In the genomic region with DNA sequence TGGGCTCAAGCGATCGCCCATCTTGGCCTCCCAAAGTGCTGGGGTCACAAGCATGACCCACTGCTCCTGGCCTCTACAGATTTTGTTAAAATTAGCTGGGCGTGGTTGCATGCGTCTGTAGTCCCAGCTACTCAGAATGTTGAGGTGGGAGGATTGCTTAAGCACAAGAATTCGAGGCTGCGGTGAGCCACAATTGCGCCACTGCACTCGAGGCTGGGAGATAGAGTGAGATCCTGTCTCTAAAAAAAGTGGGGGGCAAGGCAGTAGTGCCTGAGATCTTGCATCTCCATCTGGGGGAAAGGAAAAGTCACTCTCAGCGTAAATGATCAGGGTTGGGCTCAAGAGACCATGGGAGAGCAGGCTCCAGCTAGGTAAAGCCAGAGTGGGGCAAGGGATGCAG, we compare ENCODE assay signal across 1 cellular context.
TF ChIP-seq lines count a peak whose summit lies in the region.

No MANE protein-coding gene starts in this region.

TF ChIP-seq in GM23338, 12 proteins besides CTCF, POLR2A, EP300 and RAD21 (continued from another document):
- TF ChIP-seq, protein P1, sequence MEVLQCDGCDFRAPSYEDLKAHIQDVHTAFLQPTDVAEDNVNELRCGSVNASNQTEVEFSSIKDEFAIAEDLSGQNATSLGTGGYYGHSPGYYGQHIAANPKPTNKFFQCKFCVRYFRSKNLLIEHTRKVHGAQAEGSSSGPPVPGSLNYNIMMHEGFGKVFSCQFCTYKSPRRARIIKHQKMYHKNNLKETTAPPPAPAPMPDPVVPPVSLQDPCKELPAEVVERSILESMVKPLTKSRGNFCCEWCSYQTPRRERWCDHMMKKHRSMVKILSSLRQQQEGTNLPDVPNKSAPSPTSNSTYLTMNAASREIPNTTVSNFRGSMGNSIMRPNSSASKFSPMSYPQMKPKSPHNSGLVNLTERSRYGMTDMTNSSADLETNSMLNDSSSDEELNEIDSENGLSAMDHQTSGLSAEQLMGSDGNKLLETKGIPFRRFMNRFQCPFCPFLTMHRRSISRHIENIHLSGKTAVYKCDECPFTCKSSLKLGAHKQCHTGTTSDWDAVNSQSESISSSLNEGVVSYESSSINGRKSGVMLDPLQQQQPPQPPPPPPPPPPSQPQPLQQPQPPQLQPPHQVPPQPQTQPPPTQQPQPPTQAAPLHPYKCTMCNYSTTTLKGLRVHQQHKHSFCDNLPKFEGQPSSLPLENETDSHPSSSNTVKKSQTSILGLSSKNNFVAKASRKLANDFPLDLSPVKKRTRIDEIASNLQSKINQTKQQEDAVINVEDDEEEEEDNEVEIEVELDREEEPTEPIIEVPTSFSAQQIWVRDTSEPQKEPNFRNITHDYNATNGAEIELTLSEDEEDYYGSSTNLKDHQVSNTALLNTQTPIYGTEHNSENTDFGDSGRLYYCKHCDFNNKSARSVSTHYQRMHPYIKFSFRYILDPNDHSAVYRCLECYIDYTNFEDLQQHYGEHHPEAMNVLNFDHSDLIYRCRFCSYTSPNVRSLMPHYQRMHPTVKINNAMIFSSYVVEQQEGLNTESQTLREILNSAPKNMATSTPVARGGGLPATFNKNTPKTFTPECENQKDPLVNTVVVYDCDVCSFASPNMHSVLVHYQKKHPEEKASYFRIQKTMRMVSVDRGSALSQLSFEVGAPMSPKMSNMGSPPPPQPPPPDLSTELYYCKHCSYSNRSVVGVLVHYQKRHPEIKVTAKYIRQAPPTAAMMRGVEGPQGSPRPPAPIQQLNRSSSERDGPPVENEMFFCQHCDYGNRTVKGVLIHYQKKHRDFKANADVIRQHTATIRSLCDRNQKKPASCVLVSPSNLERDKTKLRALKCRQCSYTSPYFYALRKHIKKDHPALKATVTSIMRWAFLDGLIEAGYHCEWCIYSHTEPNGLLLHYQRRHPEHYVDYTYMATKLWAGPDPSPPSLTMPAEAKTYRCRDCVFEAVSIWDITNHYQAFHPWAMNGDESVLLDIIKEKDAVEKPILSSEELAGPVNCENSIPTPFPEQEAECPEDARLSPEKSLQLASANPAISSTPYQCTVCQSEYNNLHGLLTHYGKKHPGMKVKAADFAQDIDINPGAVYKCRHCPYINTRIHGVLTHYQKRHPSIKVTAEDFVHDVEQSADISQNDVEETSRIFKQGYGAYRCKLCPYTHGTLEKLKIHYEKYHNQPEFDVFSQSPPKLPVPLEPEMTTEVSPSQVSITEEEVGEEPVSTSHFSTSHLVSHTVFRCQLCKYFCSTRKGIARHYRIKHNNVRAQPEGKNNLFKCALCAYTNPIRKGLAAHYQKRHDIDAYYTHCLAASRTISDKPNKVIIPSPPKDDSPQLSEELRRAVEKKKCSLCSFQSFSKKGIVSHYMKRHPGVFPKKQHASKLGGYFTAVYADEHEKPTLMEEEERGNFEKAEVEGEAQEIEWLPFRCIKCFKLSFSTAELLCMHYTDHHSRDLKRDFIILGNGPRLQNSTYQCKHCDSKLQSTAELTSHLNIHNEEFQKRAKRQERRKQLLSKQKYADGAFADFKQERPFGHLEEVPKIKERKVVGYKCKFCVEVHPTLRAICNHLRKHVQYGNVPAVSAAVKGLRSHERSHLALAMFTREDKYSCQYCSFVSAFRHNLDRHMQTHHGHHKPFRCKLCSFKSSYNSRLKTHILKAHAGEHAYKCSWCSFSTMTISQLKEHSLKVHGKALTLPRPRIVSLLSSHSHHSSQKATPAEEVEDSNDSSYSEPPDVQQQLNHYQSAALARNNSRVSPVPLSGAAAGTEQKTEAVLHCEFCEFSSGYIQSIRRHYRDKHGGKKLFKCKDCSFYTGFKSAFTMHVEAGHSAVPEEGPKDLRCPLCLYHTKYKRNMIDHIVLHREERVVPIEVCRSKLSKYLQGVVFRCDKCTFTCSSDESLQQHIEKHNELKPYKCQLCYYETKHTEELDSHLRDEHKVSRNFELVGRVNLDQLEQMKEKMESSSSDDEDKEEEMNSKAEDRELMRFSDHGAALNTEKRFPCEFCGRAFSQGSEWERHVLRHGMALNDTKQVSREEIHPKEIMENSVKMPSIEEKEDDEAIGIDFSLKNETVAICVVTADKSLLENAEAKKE (CRISPR knock-in tag; IDR thresholded peaks at IDR 0.05): no peak
- no peak for TF ChIP-seq EZH2 (IDR thresholded peaks at IDR 0.05; ENCODE audit: low read depth, unreplicated experiment)
- no peak for TF ChIP-seq NANOG (IDR thresholded peaks at IDR 0.05; ENCODE audit: borderline replicate concordance)
- TF ChIP-seq POLR2AphosphoS5 (IDR thresholded peaks at IDR 0.05; ENCODE audit: low read depth): no peak
- TF ChIP-seq, protein P2, sequence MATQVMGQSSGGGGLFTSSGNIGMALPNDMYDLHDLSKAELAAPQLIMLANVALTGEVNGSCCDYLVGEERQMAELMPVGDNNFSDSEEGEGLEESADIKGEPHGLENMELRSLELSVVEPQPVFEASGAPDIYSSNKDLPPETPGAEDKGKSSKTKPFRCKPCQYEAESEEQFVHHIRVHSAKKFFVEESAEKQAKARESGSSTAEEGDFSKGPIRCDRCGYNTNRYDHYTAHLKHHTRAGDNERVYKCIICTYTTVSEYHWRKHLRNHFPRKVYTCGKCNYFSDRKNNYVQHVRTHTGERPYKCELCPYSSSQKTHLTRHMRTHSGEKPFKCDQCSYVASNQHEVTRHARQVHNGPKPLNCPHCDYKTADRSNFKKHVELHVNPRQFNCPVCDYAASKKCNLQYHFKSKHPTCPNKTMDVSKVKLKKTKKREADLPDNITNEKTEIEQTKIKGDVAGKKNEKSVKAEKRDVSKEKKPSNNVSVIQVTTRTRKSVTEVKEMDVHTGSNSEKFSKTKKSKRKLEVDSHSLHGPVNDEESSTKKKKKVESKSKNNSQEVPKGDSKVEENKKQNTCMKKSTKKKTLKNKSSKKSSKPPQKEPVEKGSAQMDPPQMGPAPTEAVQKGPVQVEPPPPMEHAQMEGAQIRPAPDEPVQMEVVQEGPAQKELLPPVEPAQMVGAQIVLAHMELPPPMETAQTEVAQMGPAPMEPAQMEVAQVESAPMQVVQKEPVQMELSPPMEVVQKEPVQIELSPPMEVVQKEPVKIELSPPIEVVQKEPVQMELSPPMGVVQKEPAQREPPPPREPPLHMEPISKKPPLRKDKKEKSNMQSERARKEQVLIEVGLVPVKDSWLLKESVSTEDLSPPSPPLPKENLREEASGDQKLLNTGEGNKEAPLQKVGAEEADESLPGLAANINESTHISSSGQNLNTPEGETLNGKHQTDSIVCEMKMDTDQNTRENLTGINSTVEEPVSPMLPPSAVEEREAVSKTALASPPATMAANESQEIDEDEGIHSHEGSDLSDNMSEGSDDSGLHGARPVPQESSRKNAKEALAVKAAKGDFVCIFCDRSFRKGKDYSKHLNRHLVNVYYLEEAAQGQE (IDR thresholded peaks at IDR 0.05; ENCODE audit: unreplicated experiment): no peak
